1 cellular context compared by ENCODE assay signal in the genomic region with DNA sequence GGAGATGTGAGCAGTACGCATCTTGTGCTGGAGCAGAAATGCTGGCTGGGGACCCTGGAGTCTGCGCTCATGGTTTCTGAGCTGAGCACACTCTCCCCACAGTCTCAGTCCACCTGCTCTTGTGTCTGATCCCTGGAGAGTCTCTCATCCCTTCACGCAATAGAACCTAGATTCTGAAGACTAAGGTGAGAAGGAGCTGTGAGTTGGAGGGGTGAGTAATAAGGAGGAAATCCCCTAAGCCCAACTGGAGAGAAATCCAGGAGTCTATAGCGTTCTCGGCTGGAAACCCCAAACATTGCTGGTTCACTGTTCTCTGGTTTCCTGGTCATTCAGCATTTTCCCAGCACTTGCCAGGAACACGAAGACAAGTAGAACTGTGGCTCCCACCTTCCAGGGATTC.
TF ChIP-seq lines count a peak whose summit lies in the region.

No MANE protein-coding gene starts in this region.

TF ChIP-seq in HEK293, 187 proteins besides CTCF, POLR2A, EP300 and RAD21:
- 0 out of 2 replicates have a peak, but pooled peaks have one; percentile 9 for TF ChIP-seq ZIC2 (tag by site-specific recombination; IDR thresholded peaks at IDR 0.05)
- TF ChIP-seq ZNF510 (tag by site-specific recombination; IDR thresholded peaks at IDR 0.05; ENCODE audit: insufficient replicate concordance) = no peak
